ENCODE assay signal across 11 cellular contexts in the genomic region with DNA sequence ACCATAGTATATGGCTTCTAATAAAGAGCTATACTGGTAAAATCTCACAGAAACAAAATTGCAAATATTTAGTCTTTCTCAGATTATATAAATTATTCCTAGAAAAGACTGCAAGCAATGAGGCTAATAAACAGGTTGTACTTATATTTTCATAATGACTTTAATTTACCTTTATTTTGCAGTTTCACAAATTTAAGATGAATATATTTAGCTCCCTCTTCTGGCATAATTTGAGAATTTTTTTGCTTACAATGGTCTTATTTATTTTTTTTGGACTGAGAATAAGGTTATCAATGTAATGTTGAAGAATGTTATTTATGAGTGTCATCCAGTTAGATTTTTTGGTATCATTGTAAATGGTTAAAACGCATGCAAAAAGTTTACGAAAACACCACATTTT. TPM values are rescaled to one million over a fixed set of nuclear protein-coding genes. Genes with fewer than 3 reads are reported as not detected.
DNase-seq lines count a peak whose midpoint lies in the region; ATAC-seq and TF ChIP-seq lines count a peak whose summit lies in the region.
"Had no signal": no experiment of that assay in that cellular context is flagged by ENCODE, and none has a peak within 500 bp of the region (broad histone marks: within the 10 kb centered on the region; RNA-seq: fewer than 3 reads in every experiment).

No MANE protein-coding gene starts in this region.

- DNase-seq in DND-41 = no peak
- peak; percentile 46 to 51 for DNase-seq in cardiac fibroblast (ENCODE audit: low read depth in 2 of 2)
- DNase-seq in neural crest cell (ENCODE audit: low read depth, low spot score) = no peak
- DNase-seq in brain microvascular endothelial cell = no peak
- no peak for DNase-seq in activated CD4-positive, alpha-beta T cell treated with anti-CD3 and anti-CD28 coated beads, Interleukin-2, amount 10 ng/mL, durations not matched to agents 7 days and 5 days
- DNase-seq: cortex of kidney; nephron progenitor cell; stimulated activated naive CD8-positive, alpha-beta T cell treated with anti-CD3 and anti-CD28 coated beads, Interleukin-15, Interleukin-2, amounts not matched to agents 100 U/mL and 50 U/mL, for 24 hours had no signal

- H3K36me3 Mint-ChIP-seq in neural crest cell (ENCODE audit: low read depth) = peaks cover 13% of the 10 kb centered on the region
- peaks cover 38% of the 10 kb centered on the region for H3K36me3 Mint-ChIP-seq in activated CD4-positive, alpha-beta T cell treated with anti-CD3 and anti-CD28 coated beads, Interleukin-2, amount 10 ng/mL, durations not matched to agents 7 days and 5 days (ENCODE audit: low read depth)

- peaks cover 15% of the 10 kb centered on the region; the same call in 1 of the 2 replicates for H4K20me1 ChIP-seq in DND-41 (ENCODE audit: insufficient read depth, low read length)
- peaks cover 63% of the 10 kb centered on the region for H4K20me1 ChIP-seq in Loucy (ENCODE audit: insufficient read depth, low read length, poor library complexity, severe bottlenecking)

- H3K27ac ChIP-seq in DND-41 (ENCODE audit: low read length) = no peak overlapping the region
- H3K27ac ChIP-seq in brain microvascular endothelial cell = no peak overlapping the region

- POLR2A ChIA-PET in activated CD4-positive, alpha-beta T cell treated with anti-CD3 and anti-CD28 coated beads, Interleukin-2, amount 10 ng/mL, durations not matched to agents 7 days and 5 days (lab: Charles Lee) = no interaction called here

- TF ChIP-seq CTCF in DND-41 (IDR thresholded peaks at IDR 0.05; ENCODE audit: borderline replicate concordance, extremely low read depth, low read length, poor library complexity, severe bottlenecking) (peak; percentile 57), Loucy (conservative IDR thresholded peaks at IDR 0.05; ENCODE audit: low read length) (peak; percentile 68), cardiac fibroblast (IDR thresholded peaks at IDR 0.05; ENCODE audit: low read depth, low read length) (peak; percentile 29), neural crest cell (conservative IDR thresholded peaks at IDR 0.05) (peak; percentile 65), brain microvascular endothelial cell (IDR thresholded peaks at IDR 0.05; ENCODE audit: low read depth, low read length, missing control alignments) (no peak)

- CTCF ChIA-PET in activated CD4-positive, alpha-beta T cell treated with anti-CD3 and anti-CD28 coated beads, Interleukin-2, amount 10 ng/mL, durations not matched to agents 7 days and 5 days (lab: Charles Lee) = interaction anchor here (0.6 to 2.0 kb wide), 9 partner anchors 8 to 252 kb away, joined by 3 to 12 read pairs (median 3); no protein-coding TSS in a partner anchor

- peaks cover 42% of the 10 kb centered on the region for H3K36me3 ChIP-seq in DND-41 (ENCODE audit: insufficient read depth, low read length)
- H3K36me3 ChIP-seq in Loucy (ENCODE audit: insufficient read depth, low read length) = peaks cover 46% of the 10 kb centered on the region
- no peaks in the 10 kb centered on the region for H3K36me3 ChIP-seq in brain microvascular endothelial cell (replicated peaks)

- H3K27ac Mint-ChIP-seq in neural crest cell (ENCODE audit: unreplicated experiment) = no peak overlapping the region
- H3K27ac Mint-ChIP-seq in activated CD4-positive, alpha-beta T cell treated with anti-CD3 and anti-CD28 coated beads, Interleukin-2, amount 10 ng/mL, durations not matched to agents 7 days and 5 days = no peak overlapping the region
- H3K27ac Mint-ChIP-seq: nephron progenitor cell had no signal

- H3K27me3 ChIP-seq in DND-41 (ENCODE audit: insufficient read depth, low read length, poor library complexity) (no peaks in the 10 kb centered on the region), Loucy (ENCODE audit: insufficient read depth, low read length, poor library complexity, severe bottlenecking) (no peaks in the 10 kb centered on the region), brain microvascular endothelial cell (replicated peaks) (no peaks in the 10 kb centered on the region)

- H3K79me2 ChIP-seq in DND-41 (ENCODE audit: insufficient read depth, low read length) = peaks cover 78% of the 10 kb centered on the region
- peaks cover 97% of the 10 kb centered on the region for H3K79me2 ChIP-seq in Loucy (ENCODE audit: insufficient read depth, low read length)

- no peaks in the 10 kb centered on the region for H3F3A ChIP-seq in Loucy (ENCODE audit: low read depth)

- H3K9me3 ChIP-seq in DND-41 (ENCODE audit: insufficient read depth, low read length, severe bottlenecking) (no peaks in the 10 kb centered on the region), Loucy (ENCODE audit: insufficient read depth, low read depth, low read length) (no peaks in the 10 kb centered on the region)

- peaks cover 41% of the 10 kb centered on the region for H3K4me1 Mint-ChIP-seq in neural crest cell
- H3K4me1 Mint-ChIP-seq in activated CD4-positive, alpha-beta T cell treated with anti-CD3 and anti-CD28 coated beads, Interleukin-2, amount 10 ng/mL, durations not matched to agents 7 days and 5 days = peaks cover 79% of the 10 kb centered on the region

- no peaks in the 10 kb centered on the region for H3K9me2 ChIP-seq in Loucy (replicated peaks; ENCODE audit: low read depth, low read length)

- no peak overlapping the region for H3K4me3 Mint-ChIP-seq in neural crest cell
- no peak overlapping the region for H3K4me3 Mint-ChIP-seq in activated CD4-positive, alpha-beta T cell treated with anti-CD3 and anti-CD28 coated beads, Interleukin-2, amount 10 ng/mL, durations not matched to agents 7 days and 5 days
- H3K4me3 Mint-ChIP-seq: nephron progenitor cell had no signal

- no peak overlapping the region for H3K4me2 ChIP-seq in DND-41 (ENCODE audit: insufficient read depth, low read length)
- no peak overlapping the region for H3K4me2 ChIP-seq in Loucy (ENCODE audit: low read depth, low read length, poor library complexity, severe bottlenecking)

- no peaks in the 10 kb centered on the region for H3K9me3 Mint-ChIP-seq in neural crest cell
- no peaks in the 10 kb centered on the region for H3K9me3 Mint-ChIP-seq in activated CD4-positive, alpha-beta T cell treated with anti-CD3 and anti-CD28 coated beads, Interleukin-2, amount 10 ng/mL, durations not matched to agents 7 days and 5 days
- H3K9me3 Mint-ChIP-seq: nephron progenitor cell had no signal

- H3K4me3 ChIP-seq in DND-41 (ENCODE audit: low read depth in 1 of 2, low read length in 2 of 2) (no peak overlapping the region), Loucy (ENCODE audit: low read length, poor library complexity, severe bottlenecking) (no peak overlapping the region), cardiac fibroblast (replicated peaks in 1 of 2; ENCODE audit: low read depth in 2 of 2, low read length in 2 of 2) (no peak overlapping the region), brain microvascular endothelial cell (ENCODE audit: low read depth, low read length) (no peak overlapping the region)

- H3K9ac ChIP-seq in DND-41 (ENCODE audit: low read depth, low read length) (no peak overlapping the region), Loucy (ENCODE audit: low read depth, low read length, poor library complexity, severe bottlenecking) (no peak overlapping the region)

- H3K4me1 ChIP-seq in DND-41 (ENCODE audit: insufficient read depth, low read length) = peaks cover 48% of the 10 kb centered on the region
- H3K4me1 ChIP-seq in Loucy (ENCODE audit: insufficient read depth, low read length, poor library complexity, severe bottlenecking) = peaks cover 49% of the 10 kb centered on the region

- H3K27me3 Mint-ChIP-seq in neural crest cell (ENCODE audit: low read depth) = no peaks in the 10 kb centered on the region
- H3K27me3 Mint-ChIP-seq in activated CD4-positive, alpha-beta T cell treated with anti-CD3 and anti-CD28 coated beads, Interleukin-2, amount 10 ng/mL, durations not matched to agents 7 days and 5 days = no peaks in the 10 kb centered on the region

- no peak for ATAC-seq in DND-41 (ENCODE audit: insufficient read depth, low read depth)
- no peak for ATAC-seq in HG03460 (IDR thresholded peaks at IDR 0.05; ENCODE audit: unreplicated experiment)
- ATAC-seq in HG03175 (IDR thresholded peaks at IDR 0.05; ENCODE audit: unreplicated experiment) = no peak
- ATAC-seq: stimulated activated naive CD8-positive, alpha-beta T cell treated with anti-CD3 and anti-CD28 coated beads, Interleukin-15, Interleukin-2, amounts not matched to agents 100 U/mL and 50 U/mL, for 24 hours had no signal

- in situ Hi-C loops in brain microvascular endothelial cell (cut with HindIII; ENCODE audit: low pct_ligation_motif_present, low sequenced_read_pairs) = loop anchor here (25.0 kb wide), 1 partner anchor 1010 kb away; no protein-coding TSS in a partner anchor

- H2AFZ ChIP-seq in DND-41 (ENCODE audit: low read depth, low read length) (no peak overlapping the region), Loucy (ENCODE audit: low read length) (no peak overlapping the region)

RNA-seq across cellular contexts. Expression of a gene that starts 56.7 kb away (rescaled TPM):
- 59.9 and 68.3 TPM in 2 replicates for total RNA-seq in neural crest cell
- 10 to 100 TPM; 75.6 to 97.0 TPM for total RNA-seq in activated CD4-positive, alpha-beta T cell treated with anti-CD3 and anti-CD28 coated beads, Interleukin-2, amount 10 ng/mL, durations not matched to agents 7 days and 5 days

Comparison
In these comparisons a context has a peak if more than half of its experiments do, and no peak if none do; other contexts are left out.
1. DNase-seq: peak in cardiac fibroblast (2 of 2); none in DND-41 (single experiment), neural crest cell (single experiment), brain microvascular endothelial cell (single experiment) and activated CD4-positive, alpha-beta T cell treated with anti-CD3 and anti-CD28 coated beads, Interleukin-2, amount 10 ng/mL, durations not matched to agents 7 days and 5 days (single experiment).